13 cellular contexts compared by ENCODE assay signal in genomic region chr2:167140767-167141166, GRCh38.
DNase-seq lines count a peak whose midpoint lies in the region; ATAC-seq and TF ChIP-seq lines count a peak whose summit lies in the region.
"Had no signal": no experiment of that assay in that cellular context is flagged by ENCODE, and none has a peak within 500 bp of the region (broad histone marks: within the 10 kb centered on the region; RNA-seq: fewer than 3 reads in every experiment).

No MANE protein-coding gene starts in this region.

- peak overlapping the region; percentile 55 for H3K4me2 ChIP-seq in PC-3 (ENCODE audit: low read length)

- H3K27ac Mint-ChIP-seq in mesothelial cell of epicardium, result peak overlapping the region; percentile 94
- H3K27ac Mint-ChIP-seq: activated B cell treated with CpG ODN at 0.5 μM for 24 hours had no signal

- BruUV-seq in PC-3 (replicated peaks; lab: Mats Ljungman, UMichigan), result no TSS peak

- no peaks in the 10 kb centered on the region for H3K36me3 ChIP-seq in PC-3 (ENCODE audit: low read depth, low read length)

- H3K27me3 ChIP-seq in PC-3 (ENCODE audit: low read length), result no peaks in the 10 kb centered on the region

- H3K9me3 ChIP-seq in PC-3 (ENCODE audit: low read length), result no peaks in the 10 kb centered on the region

- H3K9me2 ChIP-seq in PC-3 (replicated peaks; ENCODE audit: low read length), result no peaks in the 10 kb centered on the region

- CTCF ChIA-PET in PC-3 (lab: Charles Lee), result no interaction called here

- H3K9me3 Mint-ChIP-seq in mesothelial cell of epicardium, result no peaks in the 10 kb centered on the region
- H3K9me3 Mint-ChIP-seq: activated B cell treated with CpG ODN at 0.5 μM for 24 hours had no signal

- H3K9ac ChIP-seq in PC-3 (ENCODE audit: low read length), result peak overlapping the region; percentile 48

- H3K79me2 ChIP-seq in PC-3 (ENCODE audit: low read length), result no peaks in the 10 kb centered on the region

- TF ChIP-seq CTCF in PC-3 (conservative IDR thresholded peaks at IDR 0.05; ENCODE audit: low read depth, low read length), result no peak
- no peak for TF ChIP-seq CTCF in epithelial cell of esophagus (IDR thresholded peaks at IDR 0.05; ENCODE audit: insufficient read depth, low read depth, low read length, missing control alignments)
- TF ChIP-seq CTCF in mesothelial cell of epicardium (IDR thresholded peaks at IDR 0.05; ENCODE audit: unreplicated experiment), result no peak

- H2AFZ ChIP-seq in PC-3 (ENCODE audit: low read length), result no peak overlapping the region; the same call in 1 of the 2 replicates

- POLR2A ChIA-PET in PC-3 (lab: Charles Lee; ENCODE audit: unreplicated experiment), result no interaction called here

- H3K4me3 Mint-ChIP-seq in mesothelial cell of epicardium, result no peak overlapping the region
- H3K4me3 Mint-ChIP-seq: activated B cell treated with CpG ODN at 0.5 μM for 24 hours had no signal

- in situ Hi-C loops in Caki2 (cut with HindIII; ENCODE audit: low pct_unique_long_range_greater_than_20kb, low sequenced_read_pairs), result no loop called here

- peaks cover 40% of the 10 kb centered on the region for H3K4me1 ChIP-seq in PC-3 (ENCODE audit: insufficient read depth, low read length)

- H3K27me3 Mint-ChIP-seq in mesothelial cell of epicardium (ENCODE audit: low read depth), result peaks cover 1% of the 10 kb centered on the region
- H3K27me3 Mint-ChIP-seq: activated B cell treated with CpG ODN at 0.5 μM for 24 hours had no signal

- H3K27ac ChIP-seq in PC-3 (ENCODE audit: low read length), result peak overlapping the region; percentile 89

- H3K4me3 ChIP-seq in PC-3 (ENCODE audit: low read length) (no peak overlapping the region), epithelial cell of esophagus (ENCODE audit: low read length) (no peak overlapping the region)

- no peaks in the 10 kb centered on the region for H4K20me1 ChIP-seq in PC-3 (ENCODE audit: low read length)

- ATAC-seq in PC-3, result peak; percentile 98

- H3K36me3 Mint-ChIP-seq in mesothelial cell of epicardium, result no peaks in the 10 kb centered on the region

- intact Hi-C loops in PC-3 (cut with micrococcal nuclease), result loop anchor here (2.0 to 10.0 kb wide), 2 partner anchors 40 to 156 kb away; no protein-coding TSS in a partner anchor

- peaks cover 48% of the 10 kb centered on the region for H3K4me1 Mint-ChIP-seq in mesothelial cell of epicardium
- H3K4me1 Mint-ChIP-seq: activated B cell treated with CpG ODN at 0.5 μM for 24 hours had no signal

- peak; percentile 92 for DNase-seq in Caki2 (ENCODE audit: low read depth)
- peak; percentile 99 for DNase-seq in PC-3
- DNase-seq in epithelial cell of esophagus (ENCODE audit: low read depth), result peak; percentile 97
- DNase-seq in mesothelial cell of epicardium (ENCODE audit: low spot score in 2 of 2, unreplicated experiment in 2 of 2), result no peak
- no peak for DNase-seq in amygdala (lab: John Stamatoyannopoulos, UW)
- DNase-seq in NCI-H1930 (lab: John Stamatoyannopoulos, UW), result no peak
- no peak for DNase-seq in activated CD4-positive, alpha-beta T cell treated with anti-CD3 and anti-CD28 coated beads, Interleukin-2, amount 50 U/mL, for 1 hour
- no peak for DNase-seq in UCSD-AML1 (lab: John Stamatoyannopoulos, UW; ENCODE audit: unreplicated experiment)
- DNase-seq: activated B cell treated with CpG ODN at 0.5 μM for 24 hours; anterior cingulate cortex; NCI-H446; stimulated activated CD4-positive, alpha-beta T cell treated with anti-CD3 and anti-CD28 coated beads, Interleukin-15, amount 100 ng/mL, for 24 hours; substantia nigra had no signal

- H3F3A ChIP-seq in PC-3 (ENCODE audit: low read length, unreplicated experiment), result peaks cover 2% of the 10 kb centered on the region

Comparison
In these comparisons a context has a peak if more than half of its experiments do, and no peak if none do; other contexts are left out.
1. DNase-seq: peak in Caki2 (single experiment), PC-3 (single experiment) and epithelial cell of esophagus (single experiment); none in mesothelial cell of epicardium (0 of 2), amygdala (0 of 56), NCI-H1930 (0 of 2), activated CD4-positive, alpha-beta T cell treated with anti-CD3 and anti-CD28 coated beads, Interleukin-2, amount 50 U/mL, for 1 hour (single experiment) and UCSD-AML1 (single experiment).